7 cellular contexts compared by ENCODE assay signal in the genomic region with DNA sequence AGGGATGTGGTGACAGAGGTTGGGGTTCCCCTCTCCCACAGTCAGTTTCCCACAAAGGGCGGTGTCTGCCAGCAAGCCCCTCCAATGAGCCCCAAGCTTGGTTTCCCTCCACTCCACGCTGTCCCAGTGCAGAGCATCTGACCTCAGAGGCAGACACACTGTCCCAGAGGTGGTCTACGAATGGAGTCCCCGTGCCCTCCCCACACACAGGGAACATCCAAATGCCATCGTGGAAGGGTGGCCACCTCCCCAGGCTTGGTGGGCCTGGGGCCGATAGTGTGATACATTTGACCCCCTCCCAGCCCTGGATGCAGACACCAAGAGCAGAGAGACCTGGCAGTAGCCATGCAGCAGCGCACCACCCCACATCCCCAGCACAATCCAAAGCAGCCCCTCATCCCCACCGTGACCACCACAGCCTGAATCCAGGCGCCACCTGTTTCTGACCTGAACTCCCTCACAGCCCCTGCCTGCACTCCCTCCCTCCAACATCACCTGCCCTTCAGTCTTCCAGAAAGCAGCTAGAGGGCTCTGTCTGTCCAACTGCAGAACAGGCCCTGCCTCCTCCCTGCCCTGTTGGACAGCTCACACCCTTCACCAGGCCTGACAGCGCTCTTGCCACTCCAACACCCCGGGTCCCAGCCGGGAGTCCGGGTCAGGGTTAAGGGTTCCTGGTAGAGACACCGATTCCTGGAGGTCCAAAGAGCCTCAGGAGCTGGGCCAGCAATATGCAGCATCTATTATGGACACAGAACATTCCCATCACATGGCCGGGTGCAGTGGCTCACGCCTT.
DNase-seq lines count a peak whose midpoint lies in the region; ATAC-seq and TF ChIP-seq lines count a peak whose summit lies in the region.
"Not testable (repeated sequence)": the region's sequence is repeated elsewhere in the genome, so short reads cannot be mapped to it uniquely, and the experiment has no call there.

No MANE protein-coding gene starts in this region.

- H4K91ac ChIP-seq in H9 (ENCODE audit: insufficient read length, low read depth, low read length), result not testable (repeated sequence)

- not testable (repeated sequence) for H3K4me1 ChIP-seq in H9 (ENCODE audit: insufficient read depth, low read length); hepatocyte (ENCODE audit: insufficient read depth); right lobe of liver; sigmoid colon; upper lobe of right lung

- not testable (repeated sequence) for H3K27ac Mint-ChIP-seq in H9; chondrocyte (ENCODE audit: unreplicated experiment); osteocyte (ENCODE audit: unreplicated experiment)

- not testable (repeated sequence) for H3K9ac ChIP-seq in H9 (ENCODE audit: extremely low read depth, insufficient read length, low read length)

- H4K20me1 ChIP-seq in H9 (ENCODE audit: control insufficient read depth, insufficient read depth, insufficient read length); hepatocyte (ENCODE audit: insufficient read depth, poor library complexity, severe bottlenecking): not testable (repeated sequence)

- H3K4ac ChIP-seq in H9 (ENCODE audit: low read depth, low read length), result not testable (repeated sequence)

- ATAC-seq in right lobe of liver, upper lobe of right lung: not testable (repeated sequence)

- H3K36me3 ChIP-seq in hepatocyte (replicated peaks; ENCODE audit: insufficient read depth, low read depth); right lobe of liver; sigmoid colon; upper lobe of right lung: not testable (repeated sequence)

- not testable (repeated sequence) for H2BK20ac ChIP-seq in H9 (ENCODE audit: low read depth, low read length, poor library complexity, severe bottlenecking)

- TF ChIP-seq EP300 in sigmoid colon (IDR thresholded peaks at IDR 0.05), result not testable (repeated sequence)

- H2BK120ac ChIP-seq in H9 (ENCODE audit: low read depth, low read length, poor library complexity, severe bottlenecking), result not testable (repeated sequence)

- H3K18ac ChIP-seq in H9 (ENCODE audit: insufficient read length, low read depth, low read length), result not testable (repeated sequence)

- not testable (repeated sequence) for H3K79me2 ChIP-seq in H9 (ENCODE audit: insufficient read depth, low read length); hepatocyte

- not testable (repeated sequence) for H3K56ac ChIP-seq in H9 (ENCODE audit: insufficient read length, low read depth, low read length)

- intact Hi-C loops in right lobe of liver (cut with DNase I); sigmoid colon (cut with DNase I); upper lobe of right lung (cut with DNase I): not testable (repeated sequence)

- not testable (repeated sequence) for TF ChIP-seq POLR2A in right lobe of liver (IDR thresholded peaks at IDR 0.05); sigmoid colon (IDR thresholded peaks at IDR 0.05)

- DNase-seq in H9 (peak; percentile 8), chondrocyte (ENCODE audit: low spot score) (peak; percentile 82), hepatocyte (ENCODE audit: low spot score) (peak; percentile 1), right lobe of liver (peak; percentile 11 to 25 (median 12)), osteocyte (ENCODE audit: extremely low spot score, unreplicated experiment) (peak; percentile 82), sigmoid colon (peak; percentile 21), upper lobe of right lung (peak; percentile 39)

- H3K9me3 Mint-ChIP-seq in H9; chondrocyte (ENCODE audit: low read depth); osteocyte (ENCODE audit: unreplicated experiment): not testable (repeated sequence)

- H2BK15ac ChIP-seq in H9 (ENCODE audit: low read depth, low read length), result not testable (repeated sequence)

- H4K8ac ChIP-seq in H9 (replicated peaks; ENCODE audit: insufficient read length, low read depth, low read length), result not testable (repeated sequence)

- not testable (repeated sequence) for H4K5ac ChIP-seq in H9 (ENCODE audit: insufficient read length, low read depth, low read length)

- not testable (repeated sequence) for H2AK5ac ChIP-seq in H9 (ENCODE audit: insufficient read length, low read length)

- not testable (repeated sequence) for H3K23ac ChIP-seq in H9 (ENCODE audit: insufficient read length, low read depth, low read length)

- TF ChIP-seq CTCF in H9 (conservative IDR thresholded peaks at IDR 0.05); chondrocyte (IDR thresholded peaks at IDR 0.05); hepatocyte (IDR thresholded peaks at IDR 0.05; ENCODE audit: poor library complexity); right lobe of liver (IDR thresholded peaks at IDR 0.05); osteocyte (IDR thresholded peaks at IDR 0.05); sigmoid colon (IDR thresholded peaks at IDR 0.05); upper lobe of right lung (IDR thresholded peaks at IDR 0.05): not testable (repeated sequence)

- not testable (repeated sequence) for H3K27me3 Mint-ChIP-seq in H9 (ENCODE audit: low read depth); chondrocyte (ENCODE audit: low read depth); osteocyte (ENCODE audit: unreplicated experiment)

- H3T11ph ChIP-seq in H9 (ENCODE audit: low read length), result not testable (repeated sequence)

- not testable (repeated sequence) for H3K27ac ChIP-seq in H9 (ENCODE audit: insufficient read length, low read depth, low read length); hepatocyte; right lobe of liver; sigmoid colon; upper lobe of right lung

- not testable (repeated sequence) for H3K36me3 Mint-ChIP-seq in H9 (ENCODE audit: insufficient read depth in 1 of 3, low read depth in 3 of 3); chondrocyte (ENCODE audit: low read depth); osteocyte (ENCODE audit: unreplicated experiment)

- not testable (repeated sequence) for H3K9me2 ChIP-seq in hepatocyte (replicated peaks; ENCODE audit: insufficient read depth)

- not testable (repeated sequence) for H3K4me2 ChIP-seq in H9 (ENCODE audit: insufficient read depth, insufficient read length, low read length); hepatocyte

- H3K14ac ChIP-seq in H9 (ENCODE audit: insufficient read depth, low read length), result not testable (repeated sequence)

- H2AFZ ChIP-seq in H9 (ENCODE audit: low read length); hepatocyte: not testable (repeated sequence)

- whole genome bisulfite sequencing in H9 (ENCODE audit: extremely low coverage, insufficient read length, low lambda C conversion rate), result no CpG with 5 or more reads among the region's 16 CpGs
- WGBS in hepatocyte (ENCODE audit: low lambda C conversion rate, missing lambda C conversion rate), result 81% methylated on average over 12 of the region's 16 CpGs
- WGBS in right lobe of liver (ENCODE audit: insufficient coverage, low coverage, low lambda C conversion rate, missing lambda C conversion rate), result no CpG with 5 or more reads among the region's 16 CpGs
- WGBS in sigmoid colon, 2 donors, result 68 to 84% methylated on average over 8 to 11 of the region's 16 CpGs

- not testable (repeated sequence) for H3K27me3 ChIP-seq in H9 (ENCODE audit: insufficient read depth, low read length); hepatocyte; right lobe of liver; sigmoid colon; upper lobe of right lung

- H3K9me3 ChIP-seq in H9 (ENCODE audit: control insufficient read depth, low read depth, low read length); hepatocyte (ENCODE audit: low read depth); right lobe of liver; sigmoid colon; upper lobe of right lung: not testable (repeated sequence)

- H3K4me1 Mint-ChIP-seq in H9; chondrocyte (ENCODE audit: low read depth); osteocyte (ENCODE audit: unreplicated experiment): not testable (repeated sequence)

- H3K23me2 ChIP-seq in H9 (ENCODE audit: insufficient read length, low read depth, low read length, poor library complexity, severe bottlenecking), result not testable (repeated sequence)

- not testable (repeated sequence) for H3K4me3 Mint-ChIP-seq in H9; chondrocyte (ENCODE audit: unreplicated experiment); osteocyte (ENCODE audit: unreplicated experiment)

- H3K4me3 ChIP-seq in hepatocyte, right lobe of liver, sigmoid colon, upper lobe of right lung: not testable (repeated sequence)

- not testable (repeated sequence) for H3K79me1 ChIP-seq in H9 (ENCODE audit: insufficient read depth, low read depth, low read length, poor library complexity, severe bottlenecking)

- not testable (repeated sequence) for H2BK12ac ChIP-seq in H9 (ENCODE audit: insufficient read length, low read depth, low read length)

- not testable (repeated sequence) for H2BK5ac ChIP-seq in H9 (ENCODE audit: insufficient read length, low read length)

Comparison
In these comparisons a context has a peak if more than half of its experiments do, and no peak if none do; other contexts are left out.
1. DNase-seq: peak in every context shown above with its lines; median percentile 82 in chondrocyte; 82 in osteocyte; 39 in upper lobe of right lung; 21 in sigmoid colon; 12 in right lobe of liver; 8 in H9; 1 in hepatocyte.